Comparison of ENCODE assay signal across 1 cellular context in genomic region chr6:52284460-52285173, GRCh38.
TF ChIP-seq lines count a peak whose summit lies in the region.

Gene MCM3, minus strand, starts transcription at chr6:52284742. Its CDS starts 68 bp downstream, at chr6:52284674.

TF ChIP-seq in WTC11, 78 proteins besides CTCF, POLR2A, EP300 and RAD21 (continued from another document):
- TF ChIP-seq, protein P1, sequence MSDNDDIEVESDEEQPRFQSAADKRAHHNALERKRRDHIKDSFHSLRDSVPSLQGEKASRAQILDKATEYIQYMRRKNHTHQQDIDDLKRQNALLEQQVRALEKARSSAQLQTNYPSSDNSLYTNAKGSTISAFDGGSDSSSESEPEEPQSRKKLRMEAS (CRISPR knock-in tag; IDR thresholded peaks at IDR 0.05): peak; percentile 69; the same call in 1 of the 2 replicates
- TF ChIP-seq NR2C2 (CRISPR knock-in tag; IDR thresholded peaks at IDR 0.05) (peak; percentile 11; the same call in 1 of the 2 replicates), IRF1 (CRISPR knock-in tag; IDR thresholded peaks at IDR 0.05) (0 out of 2 replicates have a peak, but pooled peaks have one; percentile 47), RORB (CRISPR knock-in tag; IDR thresholded peaks at IDR 0.05) (no peak), FOXP4 (CRISPR knock-in tag; IDR thresholded peaks at IDR 0.05) (peak; percentile 36; the same call in 1 of the 2 replicates), ZBTB21 (CRISPR knock-in tag; IDR thresholded peaks at IDR 0.05; ENCODE audit: borderline replicate concordance) (0 out of 2 replicates have a peak, but pooled peaks have one; percentile 65), GABPB1 (CRISPR knock-in tag; IDR thresholded peaks at IDR 0.05) (peak; percentile 84), ZNF671 (CRISPR knock-in tag; IDR thresholded peaks at IDR 0.05) (no peak), TCF7 (CRISPR knock-in tag; IDR thresholded peaks at IDR 0.05; ENCODE audit: low read depth) (no peak), E2F4 (CRISPR knock-in tag; IDR thresholded peaks at IDR 0.05; ENCODE audit: borderline replicate concordance, low read depth) (peak; percentile 97; the same call in 1 of the 2 replicates), FOXJ3 (CRISPR knock-in tag; IDR thresholded peaks at IDR 0.05; ENCODE audit: borderline replicate concordance) (no peak), GRHL2 (CRISPR knock-in tag; IDR thresholded peaks at IDR 0.05; ENCODE audit: insufficient replicate concordance, severe bottlenecking) (no peak), GTF2I (CRISPR knock-in tag; conservative IDR thresholded peaks at IDR 0.05) (no peak), KAT7 (CRISPR knock-in tag; IDR thresholded peaks at IDR 0.05; ENCODE audit: borderline replicate concordance) (no peak), ZNF138 (CRISPR knock-in tag; conservative IDR thresholded peaks at IDR 0.05) (no peak), NFYB (CRISPR knock-in tag; conservative IDR thresholded peaks at IDR 0.05; ENCODE audit: low read depth) (peak; percentile 93), TEAD1 (CRISPR knock-in tag; IDR thresholded peaks at IDR 0.05) (peak; percentile 65), CREB1 (CRISPR knock-in tag; IDR thresholded peaks at IDR 0.05) (0 out of 2 replicates have a peak, but pooled peaks have one; percentile 20), ZNF263 (CRISPR knock-in tag; IDR thresholded peaks at IDR 0.05; ENCODE audit: low read depth) (0 out of 2 replicates have a peak, but pooled peaks have one; percentile 19), SP1 (CRISPR knock-in tag; conservative IDR thresholded peaks at IDR 0.05) (peak; percentile 80), MYBL2 (CRISPR knock-in tag; IDR thresholded peaks at IDR 0.05) (peak; percentile 76; the same call in 1 of the 2 replicates), ATF1 (CRISPR knock-in tag; IDR thresholded peaks at IDR 0.05) (0 out of 2 replicates have a peak, but pooled peaks have one; percentile 44), NFATC4 (CRISPR knock-in tag; IDR thresholded peaks at IDR 0.05) (no peak), EMX1 (CRISPR knock-in tag; IDR thresholded peaks at IDR 0.05) (no peak), PRRX2 (CRISPR knock-in tag; IDR thresholded peaks at IDR 0.05) (no peak), NR1H2 (CRISPR knock-in tag; IDR thresholded peaks at IDR 0.05) (no peak), ZNF121 (CRISPR knock-in tag; IDR thresholded peaks at IDR 0.05) (no peak), HMGA2 (CRISPR knock-in tag; IDR thresholded peaks at IDR 0.05) (no peak), ZNF232 (CRISPR knock-in tag; IDR thresholded peaks at IDR 0.05) (peak; percentile 72; the same call in 1 of the 2 replicates), PREB (CRISPR knock-in tag; IDR thresholded peaks at IDR 0.05; ENCODE audit: borderline replicate concordance) (no peak), ETV6 (CRISPR knock-in tag; IDR thresholded peaks at IDR 0.05) (no peak)
- TF ChIP-seq, protein P2, sequence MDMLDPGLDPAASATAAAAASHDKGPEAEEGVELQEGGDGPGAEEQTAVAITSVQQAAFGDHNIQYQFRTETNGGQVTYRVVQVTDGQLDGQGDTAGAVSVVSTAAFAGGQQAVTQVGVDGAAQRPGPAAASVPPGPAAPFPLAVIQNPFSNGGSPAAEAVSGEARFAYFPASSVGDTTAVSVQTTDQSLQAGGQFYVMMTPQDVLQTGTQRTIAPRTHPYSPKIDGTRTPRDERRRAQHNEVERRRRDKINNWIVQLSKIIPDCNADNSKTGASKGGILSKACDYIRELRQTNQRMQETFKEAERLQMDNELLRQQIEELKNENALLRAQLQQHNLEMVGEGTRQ (CRISPR knock-in tag; IDR thresholded peaks at IDR 0.05): no peak
- TF ChIP-seq, protein P3, sequence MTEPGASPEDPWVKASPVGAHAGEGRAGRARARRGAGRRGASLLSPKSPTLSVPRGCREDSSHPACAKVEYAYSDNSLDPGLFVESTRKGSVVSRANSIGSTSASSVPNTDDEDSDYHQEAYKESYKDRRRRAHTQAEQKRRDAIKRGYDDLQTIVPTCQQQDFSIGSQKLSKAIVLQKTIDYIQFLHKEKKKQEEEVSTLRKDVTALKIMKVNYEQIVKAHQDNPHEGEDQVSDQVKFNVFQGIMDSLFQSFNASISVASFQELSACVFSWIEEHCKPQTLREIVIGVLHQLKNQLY (CRISPR knock-in tag; IDR thresholded peaks at IDR 0.05): no peak
- TF ChIP-seq, protein P4, sequence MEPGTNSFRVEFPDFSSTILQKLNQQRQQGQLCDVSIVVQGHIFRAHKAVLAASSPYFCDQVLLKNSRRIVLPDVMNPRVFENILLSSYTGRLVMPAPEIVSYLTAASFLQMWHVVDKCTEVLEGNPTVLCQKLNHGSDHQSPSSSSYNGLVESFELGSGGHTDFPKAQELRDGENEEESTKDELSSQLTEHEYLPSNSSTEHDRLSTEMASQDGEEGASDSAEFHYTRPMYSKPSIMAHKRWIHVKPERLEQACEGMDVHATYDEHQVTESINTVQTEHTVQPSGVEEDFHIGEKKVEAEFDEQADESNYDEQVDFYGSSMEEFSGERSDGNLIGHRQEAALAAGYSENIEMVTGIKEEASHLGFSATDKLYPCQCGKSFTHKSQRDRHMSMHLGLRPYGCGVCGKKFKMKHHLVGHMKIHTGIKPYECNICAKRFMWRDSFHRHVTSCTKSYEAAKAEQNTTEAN (CRISPR knock-in tag; IDR thresholded peaks at IDR 0.05): peak; percentile 86
- TF ChIP-seq, protein P5, sequence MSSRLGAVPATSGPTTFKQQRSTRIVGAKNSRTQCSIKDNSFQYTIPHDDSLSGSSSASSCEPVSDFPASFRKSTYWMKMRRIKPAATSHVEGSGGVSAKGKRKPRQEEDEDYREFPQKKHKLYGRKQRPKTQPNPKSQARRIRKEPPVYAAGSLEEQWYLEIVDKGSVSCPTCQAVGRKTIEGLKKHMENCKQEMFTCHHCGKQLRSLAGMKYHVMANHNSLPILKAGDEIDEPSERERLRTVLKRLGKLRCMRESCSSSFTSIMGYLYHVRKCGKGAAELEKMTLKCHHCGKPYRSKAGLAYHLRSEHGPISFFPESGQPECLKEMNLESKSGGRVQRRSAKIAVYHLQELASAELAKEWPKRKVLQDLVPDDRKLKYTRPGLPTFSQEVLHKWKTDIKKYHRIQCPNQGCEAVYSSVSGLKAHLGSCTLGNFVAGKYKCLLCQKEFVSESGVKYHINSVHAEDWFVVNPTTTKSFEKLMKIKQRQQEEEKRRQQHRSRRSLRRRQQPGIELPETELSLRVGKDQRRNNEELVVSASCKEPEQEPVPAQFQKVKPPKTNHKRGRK (CRISPR knock-in tag; IDR thresholded peaks at IDR 0.05; ENCODE audit: borderline replicate concordance): no peak
- TF ChIP-seq, protein P6, sequence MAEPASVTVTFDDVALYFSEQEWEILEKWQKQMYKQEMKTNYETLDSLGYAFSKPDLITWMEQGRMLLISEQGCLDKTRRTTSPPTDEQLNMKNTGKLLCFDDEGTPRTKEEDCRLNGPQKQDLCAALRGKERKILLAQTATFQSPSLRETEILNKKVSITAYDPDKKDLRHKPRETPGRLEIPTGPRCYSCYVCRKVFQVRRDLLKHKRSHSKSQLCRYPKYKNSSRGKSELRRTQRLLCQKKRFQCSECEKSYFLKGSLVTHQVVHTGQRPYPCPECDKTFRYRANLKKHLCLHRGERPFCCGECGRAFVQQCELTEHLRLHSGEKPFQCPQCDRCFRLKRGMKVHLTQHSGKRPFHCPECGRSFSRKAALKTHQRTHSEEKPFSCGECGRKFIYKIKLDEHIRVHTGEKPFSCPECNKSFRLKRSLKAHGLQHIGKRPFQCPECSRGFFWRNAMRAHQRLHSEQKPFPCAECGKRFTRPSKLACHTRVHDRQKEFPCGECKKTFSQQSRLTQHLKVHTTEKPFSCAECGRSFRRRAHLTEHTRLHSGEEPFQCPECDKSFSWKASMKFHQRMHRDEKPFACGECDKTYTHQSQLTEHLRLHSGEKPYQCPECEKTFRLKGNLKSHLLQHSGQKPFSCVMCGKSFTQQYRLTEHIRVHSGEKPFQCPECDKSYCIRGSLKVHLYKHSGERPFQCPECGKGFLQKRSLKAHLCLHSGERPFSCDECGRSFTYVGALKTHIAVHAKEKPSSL (CRISPR knock-in tag; conservative IDR thresholded peaks at IDR 0.05): no peak
- TF ChIP-seq, protein P7, sequence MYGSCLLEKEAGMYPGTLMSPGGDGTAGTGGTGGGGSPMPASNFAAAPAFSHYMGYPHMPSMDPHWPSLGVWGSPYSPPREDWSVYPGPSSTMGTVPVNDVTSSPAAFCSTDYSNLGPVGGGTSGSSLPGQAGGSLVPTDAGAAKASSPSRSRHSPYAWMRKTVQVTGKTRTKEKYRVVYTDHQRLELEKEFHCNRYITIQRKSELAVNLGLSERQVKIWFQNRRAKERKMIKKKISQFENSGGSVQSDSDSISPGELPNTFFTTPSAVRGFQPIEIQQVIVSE (CRISPR knock-in tag; IDR thresholded peaks at IDR 0.05; ENCODE audit: borderline replicate concordance): no peak
- TF ChIP-seq, protein P8, sequence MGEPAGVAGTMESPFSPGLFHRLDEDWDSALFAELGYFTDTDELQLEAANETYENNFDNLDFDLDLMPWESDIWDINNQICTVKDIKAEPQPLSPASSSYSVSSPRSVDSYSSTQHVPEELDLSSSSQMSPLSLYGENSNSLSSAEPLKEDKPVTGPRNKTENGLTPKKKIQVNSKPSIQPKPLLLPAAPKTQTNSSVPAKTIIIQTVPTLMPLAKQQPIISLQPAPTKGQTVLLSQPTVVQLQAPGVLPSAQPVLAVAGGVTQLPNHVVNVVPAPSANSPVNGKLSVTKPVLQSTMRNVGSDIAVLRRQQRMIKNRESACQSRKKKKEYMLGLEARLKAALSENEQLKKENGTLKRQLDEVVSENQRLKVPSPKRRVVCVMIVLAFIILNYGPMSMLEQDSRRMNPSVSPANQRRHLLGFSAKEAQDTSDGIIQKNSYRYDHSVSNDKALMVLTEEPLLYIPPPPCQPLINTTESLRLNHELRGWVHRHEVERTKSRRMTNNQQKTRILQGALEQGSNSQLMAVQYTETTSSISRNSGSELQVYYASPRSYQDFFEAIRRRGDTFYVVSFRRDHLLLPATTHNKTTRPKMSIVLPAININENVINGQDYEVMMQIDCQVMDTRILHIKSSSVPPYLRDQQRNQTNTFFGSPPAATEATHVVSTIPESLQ (CRISPR knock-in tag; IDR thresholded peaks at IDR 0.05): no peak
- TF ChIP-seq, protein P9, sequence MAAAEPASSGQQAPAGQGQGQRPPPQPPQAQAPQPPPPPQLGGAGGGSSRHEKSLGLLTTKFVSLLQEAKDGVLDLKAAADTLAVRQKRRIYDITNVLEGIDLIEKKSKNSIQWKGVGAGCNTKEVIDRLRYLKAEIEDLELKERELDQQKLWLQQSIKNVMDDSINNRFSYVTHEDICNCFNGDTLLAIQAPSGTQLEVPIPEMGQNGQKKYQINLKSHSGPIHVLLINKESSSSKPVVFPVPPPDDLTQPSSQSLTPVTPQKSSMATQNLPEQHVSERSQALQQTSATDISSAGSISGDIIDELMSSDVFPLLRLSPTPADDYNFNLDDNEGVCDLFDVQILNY (CRISPR knock-in tag; IDR thresholded peaks at IDR 0.05): peak; percentile 100
- TF ChIP-seq, protein P10, sequence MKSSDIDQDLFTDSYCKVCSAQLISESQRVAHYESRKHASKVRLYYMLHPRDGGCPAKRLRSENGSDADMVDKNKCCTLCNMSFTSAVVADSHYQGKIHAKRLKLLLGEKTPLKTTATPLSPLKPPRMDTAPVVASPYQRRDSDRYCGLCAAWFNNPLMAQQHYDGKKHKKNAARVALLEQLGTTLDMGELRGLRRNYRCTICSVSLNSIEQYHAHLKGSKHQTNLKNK (CRISPR knock-in tag; IDR thresholded peaks at IDR 0.05): no peak
- TF ChIP-seq, protein P11, sequence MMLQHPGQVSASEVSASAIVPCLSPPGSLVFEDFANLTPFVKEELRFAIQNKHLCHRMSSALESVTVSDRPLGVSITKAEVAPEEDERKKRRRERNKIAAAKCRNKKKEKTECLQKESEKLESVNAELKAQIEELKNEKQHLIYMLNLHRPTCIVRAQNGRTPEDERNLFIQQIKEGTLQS (CRISPR knock-in tag; conservative IDR thresholded peaks at IDR 0.05): no peak
- TF ChIP-seq, protein P12, sequence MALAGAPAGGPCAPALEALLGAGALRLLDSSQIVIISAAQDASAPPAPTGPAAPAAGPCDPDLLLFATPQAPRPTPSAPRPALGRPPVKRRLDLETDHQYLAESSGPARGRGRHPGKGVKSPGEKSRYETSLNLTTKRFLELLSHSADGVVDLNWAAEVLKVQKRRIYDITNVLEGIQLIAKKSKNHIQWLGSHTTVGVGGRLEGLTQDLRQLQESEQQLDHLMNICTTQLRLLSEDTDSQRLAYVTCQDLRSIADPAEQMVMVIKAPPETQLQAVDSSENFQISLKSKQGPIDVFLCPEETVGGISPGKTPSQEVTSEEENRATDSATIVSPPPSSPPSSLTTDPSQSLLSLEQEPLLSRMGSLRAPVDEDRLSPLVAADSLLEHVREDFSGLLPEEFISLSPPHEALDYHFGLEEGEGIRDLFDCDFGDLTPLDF (CRISPR knock-in tag; IDR thresholded peaks at IDR 0.05): peak; percentile 84
